27 cellular contexts compared by ENCODE assay signal in the genomic region with DNA sequence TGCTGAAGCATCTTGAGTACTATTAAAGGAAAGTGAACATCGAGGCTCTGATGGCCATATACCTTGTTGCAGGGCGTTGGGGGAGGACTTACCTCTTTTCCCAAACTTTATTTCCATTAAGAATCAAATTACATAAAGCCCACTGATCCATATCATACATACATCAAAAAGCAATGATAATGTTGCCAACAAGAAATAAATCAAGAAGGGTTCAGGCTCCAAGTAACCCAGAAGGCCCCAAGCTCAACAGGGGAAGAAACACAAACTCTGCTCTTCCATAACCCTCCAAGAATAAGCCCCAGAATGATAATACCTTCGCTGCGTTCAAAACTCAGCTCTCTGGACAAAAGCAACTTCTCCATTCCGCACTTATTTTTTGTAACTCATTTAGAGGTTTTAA.
"Had no signal": no experiment of that assay in that cellular context is flagged by ENCODE, and none has a peak within 500 bp of the region (broad histone marks: within the 10 kb centered on the region; RNA-seq: fewer than 3 reads in every experiment).

No MANE protein-coding gene starts in this region.

- H3K4me1 Mint-ChIP-seq: immature natural killer cell; naive B cell; natural killer cell; stimulated activated effector memory CD8-positive, alpha-beta T cell treated with anti-CD3 and anti-CD28 coated beads, Interleukin-12 subunit alpha, Interleukin-12 subunit beta, amount 100 ng/mL, for 72 hours; stimulated activated naive CD8-positive, alpha-beta T cell treated with anti-CD3 and anti-CD28 coated beads, Interleukin-15, amount 100 ng/mL, for 72 hours had no signal

- H3K4me3 Mint-ChIP-seq: immature natural killer cell; naive B cell; natural killer cell; stimulated activated effector memory CD8-positive, alpha-beta T cell treated with anti-CD3 and anti-CD28 coated beads, Interleukin-12 subunit alpha, Interleukin-12 subunit beta, amount 100 ng/mL, for 72 hours; stimulated activated naive CD8-positive, alpha-beta T cell treated with anti-CD3 and anti-CD28 coated beads, Interleukin-15, amount 100 ng/mL, for 72 hours; type B pancreatic cell had no signal

- H3K27ac ChIP-seq: left lung, lower lobe of right lung, pancreas, prostate gland, skin epidermis, spleen, tibial nerve, uterus had no signal

- H3K4me3 ChIP-seq: left lung, lower lobe of right lung, pancreas, prostate gland, skin epidermis, spleen, tibial nerve, uterus had no signal

- H3K4me1 ChIP-seq: lower lobe of right lung, pancreas, prostate gland, uterus had no signal

- H3K27me3 ChIP-seq: left lung, pancreas, tibial nerve, uterus had no signal

- H3K27me3 Mint-ChIP-seq: stimulated activated naive CD8-positive, alpha-beta T cell treated with anti-CD3 and anti-CD28 coated beads, Interleukin-15, amount 100 ng/mL, for 72 hours; type B pancreatic cell had no signal

- H3K9me3 Mint-ChIP-seq: immature natural killer cell; naive B cell; natural killer cell; stimulated activated effector memory CD8-positive, alpha-beta T cell treated with anti-CD3 and anti-CD28 coated beads, Interleukin-12 subunit alpha, Interleukin-12 subunit beta, amount 100 ng/mL, for 72 hours; stimulated activated naive CD8-positive, alpha-beta T cell treated with anti-CD3 and anti-CD28 coated beads, Interleukin-15, amount 100 ng/mL, for 72 hours; type B pancreatic cell had no signal

- H3K9me3 ChIP-seq: left lung, lower lobe of right lung, pancreas, prostate gland, spleen, tibial nerve, uterus had no signal

- H3K36me3 Mint-ChIP-seq: immature natural killer cell; naive B cell; natural killer cell; stimulated activated effector memory CD8-positive, alpha-beta T cell treated with anti-CD3 and anti-CD28 coated beads, Interleukin-12 subunit alpha, Interleukin-12 subunit beta, amount 100 ng/mL, for 72 hours; type B pancreatic cell had no signal

- ATAC-seq: left colon; left lung; lower lobe of right lung; natural killer cell; pancreas; right cardiac atrium; sciatic nerve; stimulated activated effector memory CD8-positive, alpha-beta T cell treated with anti-CD3 and anti-CD28 coated beads, Interleukin-12 subunit alpha, Interleukin-12 subunit beta, amount 100 ng/mL, for 72 hours; stimulated activated naive CD8-positive, alpha-beta T cell treated with anti-CD3 and anti-CD28 coated beads, Interleukin-15, amount 100 ng/mL, for 72 hours had no signal

- DNase-seq: hypothalamus; immature natural killer cell; kidney; left colon; left lung; lower lobe of right lung; mammary epithelial cell; mesenchymal stem cell; naive B cell; natural killer cell; nucleus accumbens; pancreas; posterior cingulate gyrus; retina; right cardiac atrium; spleen; stimulated activated CD4-positive, alpha-beta T cell treated with anti-CD3 and anti-CD28 coated beads, Interleukin-4, amount 100 ng/mL, for 24 hours; stimulated activated naive CD4-positive, alpha-beta T cell; stimulated activated naive CD8-positive, alpha-beta T cell treated with anti-CD3 and anti-CD28 coated beads, Interleukin-15, amount 100 ng/mL, for 72 hours; substantia nigra; uterus had no signal

- H3K27ac Mint-ChIP-seq: immature natural killer cell; natural killer cell; stimulated activated effector memory CD8-positive, alpha-beta T cell treated with anti-CD3 and anti-CD28 coated beads, Interleukin-12 subunit alpha, Interleukin-12 subunit beta, amount 100 ng/mL, for 72 hours; stimulated activated naive CD8-positive, alpha-beta T cell treated with anti-CD3 and anti-CD28 coated beads, Interleukin-15, amount 100 ng/mL, for 72 hours; type B pancreatic cell had no signal

- H3K36me3 ChIP-seq: left lung, lower lobe of right lung, pancreas, prostate gland, spleen, tibial nerve, uterus had no signal

- FAIRE-seq: kidney, pancreas had no signal
